Comparison of ENCODE assay signal across 18 cellular contexts in genomic region chr15:39587910-39588530, GRCh38. TPM values are rescaled to one million over a fixed set of nuclear protein-coding genes. Genes with fewer than 3 reads are reported as not detected.
DNase-seq lines count a peak whose midpoint lies in the region; ATAC-seq and TF ChIP-seq lines count a peak whose summit lies in the region.
"Had no signal": no experiment of that assay in that cellular context is flagged by ENCODE, and none has a peak within 500 bp of the region (broad histone marks: within the 10 kb centered on the region; RNA-seq: fewer than 3 reads in every experiment).

No MANE protein-coding gene starts in this region.

- peaks cover 46% of the 10 kb centered on the region for H3K4me1 ChIP-seq in rectal smooth muscle tissue (ENCODE audit: control insufficient read depth, insufficient read depth, low read length)

- POLR2A ChIA-PET in activated CD4-positive, alpha-beta T cell treated with anti-CD3 and anti-CD28 coated beads for 36 hours (lab: Charles Lee): no interaction called here

- ATAC-seq in activated CD4-positive, alpha-beta T cell treated with anti-CD3 and anti-CD28 coated beads for 36 hours: no peak
- no peak for ATAC-seq in activated naive CD8-positive, alpha-beta T cell treated with anti-CD3 and anti-CD28 coated beads, Interleukin-2, amount 50 U/mL, for 24 hours
- ATAC-seq in HG03520 (IDR thresholded peaks at IDR 0.05; ENCODE audit: unreplicated experiment): no peak

- peaks cover 29 to 58% of the 10 kb centered on the region in 2 donors for H3K4me1 Mint-ChIP-seq in immature natural killer cell
- no peaks in the 10 kb centered on the region for H3K4me1 Mint-ChIP-seq in activated CD4-positive, alpha-beta T cell treated with anti-CD3 and anti-CD28 coated beads for 36 hours
- H3K4me1 Mint-ChIP-seq in activated naive CD8-positive, alpha-beta T cell treated with anti-CD3 and anti-CD28 coated beads, Interleukin-2, amount 50 U/mL, for 24 hours: no peaks in the 10 kb centered on the region
- H3K4me1 Mint-ChIP-seq: activated naive CD8-positive, alpha-beta T cell treated with anti-CD3 and anti-CD28 coated beads for 36 hours had no signal

- no peaks in the 10 kb centered on the region for H3K27me3 ChIP-seq in rectal smooth muscle tissue (ENCODE audit: control insufficient read depth, insufficient read depth, low read length)

- H3K4me3 Mint-ChIP-seq in immature natural killer cell: peak overlapping the region in 2 of 5 donors; percentile 27 to 76
- H3K4me3 Mint-ChIP-seq in activated CD4-positive, alpha-beta T cell treated with anti-CD3 and anti-CD28 coated beads for 36 hours: no peak overlapping the region
- no peak overlapping the region for H3K4me3 Mint-ChIP-seq in activated naive CD8-positive, alpha-beta T cell treated with anti-CD3 and anti-CD28 coated beads, Interleukin-2, amount 50 U/mL, for 24 hours
- H3K4me3 Mint-ChIP-seq: activated naive CD8-positive, alpha-beta T cell treated with anti-CD3 and anti-CD28 coated beads for 36 hours; central memory CD8-positive, alpha-beta T cell; T-helper 2 cell treated with Interferon-gamma antibody and Interleukin-4, amounts not matched to agents 5 μg/mL and 100 μg/mL, for 36 hours had no signal

- peaks cover 74% of the 10 kb centered on the region for H3K36me3 ChIP-seq in rectal smooth muscle tissue (ENCODE audit: control insufficient read depth, insufficient read depth, low read length)

- peak overlapping the region; percentile 27 to 70 (median 58) for H3K27ac Mint-ChIP-seq in immature natural killer cell
- no peak overlapping the region for H3K27ac Mint-ChIP-seq in activated CD4-positive, alpha-beta T cell treated with anti-CD3 and anti-CD28 coated beads for 36 hours
- no peak overlapping the region for H3K27ac Mint-ChIP-seq in activated naive CD8-positive, alpha-beta T cell treated with anti-CD3 and anti-CD28 coated beads, Interleukin-2, amount 50 U/mL, for 24 hours
- H3K27ac Mint-ChIP-seq: activated naive CD8-positive, alpha-beta T cell treated with anti-CD3 and anti-CD28 coated beads for 36 hours; T-helper 2 cell treated with Interferon-gamma antibody and Interleukin-4, amounts not matched to agents 5 μg/mL and 100 μg/mL, for 36 hours had no signal

- CTCF ChIA-PET in activated CD4-positive, alpha-beta T cell treated with anti-CD3 and anti-CD28 coated beads for 36 hours (lab: Charles Lee): interaction anchor here (1.0 kb wide), 1 partner anchor 9 kb away, joined by 4 read pairs; no protein-coding TSS in a partner anchor

- peaks cover 0 to 2% (median 2%) of the 10 kb centered on the region in 3 donors for H3K27me3 Mint-ChIP-seq in immature natural killer cell (ENCODE audit: low read depth in 3 of 3)
- H3K27me3 Mint-ChIP-seq in activated CD4-positive, alpha-beta T cell treated with anti-CD3 and anti-CD28 coated beads for 36 hours: peaks cover 15% of the 10 kb centered on the region
- H3K27me3 Mint-ChIP-seq in activated naive CD8-positive, alpha-beta T cell treated with anti-CD3 and anti-CD28 coated beads, Interleukin-2, amount 50 U/mL, for 24 hours: peaks cover 6% of the 10 kb centered on the region
- H3K27me3 Mint-ChIP-seq: activated naive CD8-positive, alpha-beta T cell treated with anti-CD3 and anti-CD28 coated beads for 36 hours; central memory CD8-positive, alpha-beta T cell had no signal

- H3K36me3 Mint-ChIP-seq in immature natural killer cell: peaks cover 45 to 58% (median 47%) of the 10 kb centered on the region in 3 donors
- no peaks in the 10 kb centered on the region for H3K36me3 Mint-ChIP-seq in activated CD4-positive, alpha-beta T cell treated with anti-CD3 and anti-CD28 coated beads for 36 hours (ENCODE audit: low read depth)
- H3K36me3 Mint-ChIP-seq in activated naive CD8-positive, alpha-beta T cell treated with anti-CD3 and anti-CD28 coated beads, Interleukin-2, amount 50 U/mL, for 24 hours (ENCODE audit: low read depth): no peaks in the 10 kb centered on the region
- H3K36me3 Mint-ChIP-seq: activated naive CD8-positive, alpha-beta T cell treated with anti-CD3 and anti-CD28 coated beads for 36 hours had no signal

- peak overlapping the region; percentile 64 for H3K27ac ChIP-seq in rectal smooth muscle tissue (ENCODE audit: low read depth, low read length)

- no peak overlapping the region for H3K4me3 ChIP-seq in choroid plexus epithelial cell (ENCODE audit: low read depth, low read length)
- H3K4me3 ChIP-seq in rectal smooth muscle tissue (ENCODE audit: low read length): no peak overlapping the region

- H3K9ac ChIP-seq in rectal smooth muscle tissue (ENCODE audit: low read length): no peak overlapping the region

- TF ChIP-seq CTCF in choroid plexus epithelial cell (conservative IDR thresholded peaks at IDR 0.05; ENCODE audit: low read depth, low read length): no peak

- no peaks in the 10 kb centered on the region for H3K9me3 Mint-ChIP-seq in immature natural killer cell
- no peaks in the 10 kb centered on the region for H3K9me3 Mint-ChIP-seq in activated CD4-positive, alpha-beta T cell treated with anti-CD3 and anti-CD28 coated beads for 36 hours (ENCODE audit: low read depth)
- no peaks in the 10 kb centered on the region for H3K9me3 Mint-ChIP-seq in activated naive CD8-positive, alpha-beta T cell treated with anti-CD3 and anti-CD28 coated beads, Interleukin-2, amount 50 U/mL, for 24 hours
- H3K9me3 Mint-ChIP-seq: activated naive CD8-positive, alpha-beta T cell treated with anti-CD3 and anti-CD28 coated beads for 36 hours; CD14-positive monocyte; central memory CD8-positive, alpha-beta T cell; T-helper 2 cell treated with Interferon-gamma antibody and Interleukin-4, amounts not matched to agents 5 μg/mL and 100 μg/mL, for 36 hours had no signal

- intact Hi-C loops in activated CD4-positive, alpha-beta T cell treated with anti-CD3 and anti-CD28 coated beads for 36 hours (cut with DNase I, micrococcal nuclease): no loop called here

- DNase-seq in ELR (ENCODE audit: low read depth): peak; percentile 18
- peak; percentile 40 for DNase-seq in choroid plexus epithelial cell (ENCODE audit: low read depth)
- peak; percentile 32 to 39 (median 33) for DNase-seq in immature natural killer cell
- DNase-seq in activated CD4-positive, alpha-beta T cell treated with anti-CD3 and anti-CD28 coated beads for 36 hours: no peak
- no peak for DNase-seq in activated naive CD8-positive, alpha-beta T cell treated with anti-CD3 and anti-CD28 coated beads, Interleukin-2, amount 50 U/mL, for 24 hours
- DNase-seq in activated effector memory CD4-positive, alpha-beta T cell treated with anti-CD3 and anti-CD28 coated beads, Interleukin-2, amount 50 U/mL, for 16 hours: no peak
- DNase-seq: activated CD4-positive, alpha-beta T cell treated with anti-CD3 and anti-CD28 coated beads for 4 hours; activated naive CD8-positive, alpha-beta T cell treated with anti-CD3 and anti-CD28 coated beads for 36 hours; activated T-cell treated with anti-CD3 and anti-CD28 coated beads, Interleukin-2, amount 50 U/mL, for 1 hour; erythroblast; NCI-H2107; NCI-H774; nucleus accumbens had no signal

RNA-seq across cellular contexts. Expression of gene THBS1, which starts 7.1 kb away (rescaled TPM):
- polyA plus RNA-seq in immature natural killer cell: 10 to 100 TPM in 1 of 3 donors, 1 to 10 TPM in 2; 2.2 to 11.4 (median 9.2) TPM
- total RNA-seq in activated CD4-positive, alpha-beta T cell treated with anti-CD3 and anti-CD28 coated beads for 36 hours: under 1 TPM; 0.23 to 0.57 TPM

Comparison
In these comparisons a context has a peak if more than half of its experiments do, and no peak if none do; other contexts are left out.
1. DNase-seq: peak in ELR (single experiment), choroid plexus epithelial cell (single experiment) and immature natural killer cell (3 of 3); none in activated CD4-positive, alpha-beta T cell treated with anti-CD3 and anti-CD28 coated beads for 36 hours (single experiment), activated naive CD8-positive, alpha-beta T cell treated with anti-CD3 and anti-CD28 coated beads, Interleukin-2, amount 50 U/mL, for 24 hours (single experiment) and activated effector memory CD4-positive, alpha-beta T cell treated with anti-CD3 and anti-CD28 coated beads, Interleukin-2, amount 50 U/mL, for 16 hours (single experiment).
2. H3K27ac Mint-ChIP-seq: peak in immature natural killer cell (6 of 6); none in activated CD4-positive, alpha-beta T cell treated with anti-CD3 and anti-CD28 coated beads for 36 hours (single experiment) and activated naive CD8-positive, alpha-beta T cell treated with anti-CD3 and anti-CD28 coated beads, Interleukin-2, amount 50 U/mL, for 24 hours (single experiment).